8 cellular contexts compared by ENCODE assay signal in genomic region chr1:26233903-26234643, GRCh38. TPM values are rescaled to one million over a fixed set of nuclear protein-coding genes. Genes with fewer than 3 reads are reported as not detected.
DNase-seq lines count a peak whose midpoint lies in the region; ATAC-seq and TF ChIP-seq lines count a peak whose summit lies in the region.

Gene CEP85, plus strand, starts transcription at chr1:26234200. Its CDS starts 5,584 bp downstream, at chr1:26239784.

- H3K9me3 ChIP-seq in DND-41 (ENCODE audit: insufficient read depth, low read length, severe bottlenecking): no peaks in the 10 kb centered on the region
- H3K9me3 ChIP-seq in KOPT-K1 (ENCODE audit: insufficient read depth, low read length, poor library complexity, severe bottlenecking): no peaks in the 10 kb centered on the region
- H3K9me3 ChIP-seq in Peyer's patch: no peaks in the 10 kb centered on the region
- H3K9me3 ChIP-seq in esophagus (ENCODE audit: control insufficient read depth in 2 of 2, insufficient read depth in 1 of 2, low read depth in 1 of 2, low read length in 1 of 2): no peaks in the 10 kb centered on the region
- no peaks in the 10 kb centered on the region for H3K9me3 ChIP-seq in mucosa of stomach (ENCODE audit: control insufficient read depth, low read length)

- WGBS in esophagus, 2 donors: 0% methylated on average over 73 of the region's 73 CpGs

- peak; percentile 98 for DNase-seq in DND-41
- DNase-seq in Peyer's patch: peak; percentile 98 to 99 (median 99)
- DNase-seq in activated T-cell treated with anti-CD3 and anti-CD28 coated beads, Interleukin-2, amount 50 U/mL, for 48 hours: peak; percentile 99
- peak; percentile 97 to 98 for DNase-seq in stimulated activated CD8-positive, alpha-beta memory T cell treated with anti-CD3 and anti-CD28 coated beads, Interleukin-7, amount 100 ng/mL, for 1 hour (ENCODE audit: low read depth in 2 of 2)

- TF ChIP-seq POLR2A in Peyer's patch (IDR thresholded peaks at IDR 0.05): peak; percentile 86 to 92

- TF ChIP-seq CTCF in DND-41 (IDR thresholded peaks at IDR 0.05; ENCODE audit: borderline replicate concordance, extremely low read depth, low read length, poor library complexity, severe bottlenecking): peak; percentile 93
- TF ChIP-seq CTCF in Peyer's patch (IDR thresholded peaks at IDR 0.05): peak; percentile 78 to 92 (median 88)

- H3K36me3 ChIP-seq in DND-41 (ENCODE audit: insufficient read depth, low read length) (peaks cover 14% of the 10 kb centered on the region), KOPT-K1 (ENCODE audit: insufficient read depth, low read length) (peaks cover 25% of the 10 kb centered on the region), Peyer's patch (no peaks in the 10 kb centered on the region), esophagus (ENCODE audit: control insufficient read depth in 2 of 2, insufficient read depth in 2 of 2, low read length in 1 of 2) (no peaks in the 10 kb centered on the region), mucosa of stomach (ENCODE audit: control insufficient read depth, insufficient read depth, low read length) (no peaks in the 10 kb centered on the region)

- ATAC-seq in DND-41 (ENCODE audit: insufficient read depth, low read depth) (peak; percentile 92), GM21786 (IDR thresholded peaks at IDR 0.05; ENCODE audit: unreplicated experiment) (peak; percentile 91)

- H4K20me1 ChIP-seq in DND-41 (ENCODE audit: insufficient read depth, low read length): peaks cover 32% of the 10 kb centered on the region; the same call in 1 of the 2 replicates

- peak within 1 kb of the TSS; percentile 99 for H3K4me2 ChIP-seq in DND-41 (ENCODE audit: insufficient read depth, low read length)

- peaks cover 53% of the 10 kb centered on the region for H3K79me2 ChIP-seq in DND-41 (ENCODE audit: insufficient read depth, low read length)

- H2AFZ ChIP-seq in DND-41 (ENCODE audit: low read depth, low read length): peak within 1 kb of the TSS; percentile 100

- H3K4me1 ChIP-seq in DND-41 (ENCODE audit: insufficient read depth, low read length) (peaks cover 37% of the 10 kb centered on the region), Peyer's patch (peaks cover 0 to 6% (median 2%) of the 10 kb centered on the region in 4 donors), esophagus (ENCODE audit: control insufficient read depth in 2 of 2, insufficient read depth in 2 of 2, low read length in 1 of 2) (no peaks in the 10 kb centered on the region), mucosa of stomach (ENCODE audit: control insufficient read depth, insufficient read depth, low read length) (peaks cover 4% of the 10 kb centered on the region)

- peak within 1 kb of the TSS; percentile 65 to 81 for H3K4me3 ChIP-seq in DND-41 (ENCODE audit: low read depth in 1 of 2, low read length in 2 of 2)
- peak within 1 kb of the TSS; percentile 58 to 75 (median 65) for H3K4me3 ChIP-seq in Peyer's patch
- H3K4me3 ChIP-seq in esophagus (ENCODE audit: low read depth in 1 of 2, low read length in 2 of 2): peak within 1 kb of the TSS; percentile 84 to 92
- peak within 1 kb of the TSS; percentile 81 for H3K4me3 ChIP-seq in mucosa of stomach (ENCODE audit: low read length)

- H3K27ac ChIP-seq in DND-41 (ENCODE audit: low read length) (peak within 1 kb of the TSS; percentile 94), KOPT-K1 (ENCODE audit: low read depth, low read length, poor library complexity, severe bottlenecking) (peak within 1 kb of the TSS; percentile 90), Peyer's patch (peak within 1 kb of the TSS; percentile 80 to 95 (median 87)), esophagus (ENCODE audit: low read depth in 2 of 2, low read length in 1 of 2) (peak within 1 kb of the TSS; percentile 88 to 96)

- H3K9ac ChIP-seq in DND-41 (ENCODE audit: low read depth, low read length): peak within 1 kb of the TSS; percentile 71
- H3K9ac ChIP-seq in mucosa of stomach (ENCODE audit: low read length): peak within 1 kb of the TSS; percentile 87

- H3K27me3 ChIP-seq in DND-41 (ENCODE audit: insufficient read depth, low read length, poor library complexity) (no peaks in the 10 kb centered on the region), Peyer's patch (no peaks in the 10 kb centered on the region), esophagus (ENCODE audit: control insufficient read depth in 1 of 2, insufficient read depth in 2 of 2, low read length in 2 of 2) (no peaks in the 10 kb centered on the region), mucosa of stomach (ENCODE audit: control insufficient read depth, insufficient read depth, low read length) (no peaks in the 10 kb centered on the region)

RNA-seq across cellular contexts. Expression of gene CEP85, which starts in this region (rescaled TPM):
- 10 to 100 TPM; 11.0 to 32.2 (median 12.9) TPM for total RNA-seq in Peyer's patch
- polyA plus RNA-seq in esophagus: 1 to 10 TPM; 5.3 to 5.9 TPM

Comparison
In these comparisons a context has a peak if more than half of its experiments do, and no peak if none do; other contexts are left out.
1. Peak in every context shown above with its lines: DNase-seq, ATAC-seq, H3K4me3 ChIP-seq and H3K27ac ChIP-seq.